Comparison of ENCODE assay signal across 8 cellular contexts in genomic region chr17:21280081-21280518, GRCh38. TPM values are rescaled to one million over a fixed set of nuclear protein-coding genes. Genes with fewer than 3 reads are reported as not detected.
DNase-seq lines count a peak whose midpoint lies in the region; ATAC-seq and TF ChIP-seq lines count a peak whose summit lies in the region.

No MANE protein-coding gene starts in this region.

- H3K27ac Mint-ChIP-seq in GM23338: no peak overlapping the region

- H3K4me1 ChIP-seq in GM23338 (ENCODE audit: insufficient read depth) (peaks cover 8% of the 10 kb centered on the region), prostate gland (replicated peaks) (peaks cover 7% of the 10 kb centered on the region), aorta (ENCODE audit: control insufficient read depth in 1 of 2, insufficient read depth in 2 of 2, low read length in 2 of 2) (peaks cover 0 to 4% of the 10 kb centered on the region in 2 donors)

- no peak overlapping the region for H3K4me3 Mint-ChIP-seq in GM23338

- H3K79me2 ChIP-seq in GM23338 (replicated peaks; ENCODE audit: insufficient read depth) (peaks cover 1% of the 10 kb centered on the region; the same call in 1 of the 2 replicates), SU-DHL-6 (ENCODE audit: insufficient read depth, low read length) (peaks cover 6% of the 10 kb centered on the region)

- no peak overlapping the region for H2AFZ ChIP-seq in GM23338
- peak overlapping the region; percentile 35 for H2AFZ ChIP-seq in SU-DHL-6 (ENCODE audit: low read depth, low read length, severe bottlenecking)

- TF ChIP-seq CTCF in GM23338 (conservative IDR thresholded peaks at IDR 0.05; ENCODE audit: low read depth in 2 of 2) (peak; percentile 85 to 97), SU-DHL-6 (IDR thresholded peaks at IDR 0.05; ENCODE audit: insufficient read depth, low read length, poor library complexity, severe bottlenecking) (peak; percentile 77), prostate gland (IDR thresholded peaks at IDR 0.05) (peak; percentile 79 to 97 (median 88))

- H4K20me1 ChIP-seq in GM23338 (replicated peaks; ENCODE audit: insufficient read depth) (no peaks in the 10 kb centered on the region; the same call in 1 of the 2 replicates), SU-DHL-6 (ENCODE audit: low read depth, low read length) (no peaks in the 10 kb centered on the region)

- H3K27me3 ChIP-seq in GM23338 (ENCODE audit: insufficient read depth) (peaks cover 46% of the 10 kb centered on the region), SU-DHL-6 (ENCODE audit: low read length) (no peaks in the 10 kb centered on the region), prostate gland (replicated peaks; ENCODE audit: insufficient read depth) (no peaks in the 10 kb centered on the region), aorta (ENCODE audit: control insufficient read depth in 1 of 2, insufficient read depth in 2 of 2, low read length in 1 of 2) (no peaks in the 10 kb centered on the region)

- no peaks in the 10 kb centered on the region; the same call in 2 of the 3 replicates for H3K36me3 Mint-ChIP-seq in GM23338 (ENCODE audit: low read depth)

- H3K4me1 Mint-ChIP-seq in GM23338: peaks cover 8% of the 10 kb centered on the region

- 35% methylated on average over 9 of the region's 10 CpGs for WGBS in prostate gland
- WGBS in aorta, 2 donors: 27 to 31% methylated on average over 10 of the region's 10 CpGs

- no peak overlapping the region for H3K9ac ChIP-seq in SU-DHL-6 (ENCODE audit: low read length)

- H3F3A ChIP-seq in GM23338 (replicated peaks; ENCODE audit: low read depth) (0 out of 2 replicates have a peak, but pooled peaks cover 3% of the 10 kb centered on the region), SU-DHL-6 (ENCODE audit: insufficient read depth) (no peaks in the 10 kb centered on the region)

- no peak overlapping the region for H3K4me2 ChIP-seq in GM23338
- H3K4me2 ChIP-seq in SU-DHL-6 (ENCODE audit: low read depth, low read length, poor library complexity, severe bottlenecking): no peak overlapping the region

- H3K4me3 ChIP-seq in GM23338 (no peak overlapping the region), SU-DHL-6 (ENCODE audit: insufficient read depth, low read length, poor library complexity, severe bottlenecking) (no peak overlapping the region), prostate gland (no peak overlapping the region), aorta (ENCODE audit: low read length in 2 of 2) (no peak overlapping the region)

- peaks cover 46% of the 10 kb centered on the region for H3K27me3 Mint-ChIP-seq in GM23338 (ENCODE audit: insufficient read depth, low read depth, poor library complexity)

- no peak for TF ChIP-seq POLR2A in prostate gland (IDR thresholded peaks at IDR 0.05)

- no peak overlapping the region for H3K27ac ChIP-seq in GM23338 (ENCODE audit: low read depth)
- no peak overlapping the region for H3K27ac ChIP-seq in SU-DHL-6 (ENCODE audit: low read depth, low read length)
- no peak overlapping the region for H3K27ac ChIP-seq in prostate gland
- no peak overlapping the region for H3K27ac ChIP-seq in aorta (ENCODE audit: low read depth in 1 of 2, low read length in 2 of 2)

- intact Hi-C loops in Right ventricle myocardium superior (cut with DNase I) (loop anchor here (5.0 to 10.0 kb wide), 3 partner anchors 172 to 235 kb away; partner anchors contain the start of gene USP22), prostate gland (cut with DNase I) (loop anchor here (2.0 kb wide), 1 partner anchor 233 kb away; no protein-coding TSS in a partner anchor), aorta (cut with DNase I) (loop anchor here (2.0 to 5.0 kb wide), 3 partner anchors 172 to 231 kb away; no protein-coding TSS in a partner anchor)

- H3K9me2 ChIP-seq in GM23338 (ENCODE audit: insufficient read depth) (no peaks in the 10 kb centered on the region), SU-DHL-6 (replicated peaks; ENCODE audit: insufficient read depth, low read length) (no peaks in the 10 kb centered on the region)

- H3K9me3 Mint-ChIP-seq in GM23338: peaks cover 3% of the 10 kb centered on the region; the same call in 1 of the 3 replicates

- H3K36me3 ChIP-seq in GM23338 (ENCODE audit: insufficient read depth): no peaks in the 10 kb centered on the region
- no peaks in the 10 kb centered on the region for H3K36me3 ChIP-seq in SU-DHL-6 (ENCODE audit: low read length)
- H3K36me3 ChIP-seq in prostate gland: no peaks in the 10 kb centered on the region
- no peaks in the 10 kb centered on the region for H3K36me3 ChIP-seq in aorta (ENCODE audit: control insufficient read depth in 1 of 2, insufficient read depth in 2 of 2, low read length in 1 of 2)

- ATAC-seq in GM23338: peak; percentile 28
- peak; percentile 54 for ATAC-seq in Right ventricle myocardium superior (ENCODE audit: poor library complexity)
- peak; percentile 75 for ATAC-seq in aorta (ENCODE audit: low FRiP score)

- DNase-seq in DMS153 treated with DMSO at 0.1 percent for 48 hours (lab: John Stamatoyannopoulos, UW; ENCODE audit: unreplicated experiment) (peak; percentile 3), GM23338 (ENCODE audit: low spot score) (peak; percentile 84), NAMALWA (ENCODE audit: low spot score) (peak; percentile 83), Right ventricle myocardium superior (peak; percentile 93), prostate gland (ENCODE audit: low spot score) (peak; percentile 77), aorta (peak; percentile 91 to 97)
- peak; percentile 88 for DNase-seq in activated naive CD4-positive, alpha-beta T cell treated with anti-CD3 and anti-CD28 coated beads, Interleukin-2, amount 50 U/mL, for 16 hours

- H3K9me3 ChIP-seq in SU-DHL-6 (ENCODE audit: insufficient read depth, low read length) (no peaks in the 10 kb centered on the region), prostate gland (no peaks in the 10 kb centered on the region), aorta (ENCODE audit: control insufficient read depth, low read length) (no peaks in the 10 kb centered on the region)

TF ChIP-seq in GM23338, 12 proteins besides CTCF, POLR2A, EP300 and RAD21:
- no peak for TF ChIP-seq EZH2 (IDR thresholded peaks at IDR 0.05; ENCODE audit: low read depth, unreplicated experiment)
- TF ChIP-seq, protein P1, sequence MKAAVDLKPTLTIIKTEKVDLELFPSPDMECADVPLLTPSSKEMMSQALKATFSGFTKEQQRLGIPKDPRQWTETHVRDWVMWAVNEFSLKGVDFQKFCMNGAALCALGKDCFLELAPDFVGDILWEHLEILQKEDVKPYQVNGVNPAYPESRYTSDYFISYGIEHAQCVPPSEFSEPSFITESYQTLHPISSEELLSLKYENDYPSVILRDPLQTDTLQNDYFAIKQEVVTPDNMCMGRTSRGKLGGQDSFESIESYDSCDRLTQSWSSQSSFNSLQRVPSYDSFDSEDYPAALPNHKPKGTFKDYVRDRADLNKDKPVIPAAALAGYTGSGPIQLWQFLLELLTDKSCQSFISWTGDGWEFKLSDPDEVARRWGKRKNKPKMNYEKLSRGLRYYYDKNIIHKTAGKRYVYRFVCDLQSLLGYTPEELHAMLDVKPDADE (IDR thresholded peaks at IDR 0.05): no peak
- no peak for TF ChIP-seq CREB1 (CRISPR knock-in tag; IDR thresholded peaks at IDR 0.05; ENCODE audit: low read depth)
- TF ChIP-seq EZH2phosphoT487 (IDR thresholded peaks at IDR 0.05; ENCODE audit: unreplicated experiment): no peak
- no peak for TF ChIP-seq REST (IDR thresholded peaks at IDR 0.05; ENCODE audit: unreplicated experiment)
- TF ChIP-seq STAT1 (IDR thresholded peaks at IDR 0.05; ENCODE audit: unreplicated experiment): no peak
- no peak for TF ChIP-seq ZNF331 (CRISPR knock-in tag; IDR thresholded peaks at IDR 0.05; ENCODE audit: low read depth)
- no peak for TF ChIP-seq POLR2AphosphoS5 (IDR thresholded peaks at IDR 0.05; ENCODE audit: low read depth)
- TF ChIP-seq JUNB (IDR thresholded peaks at IDR 0.05; ENCODE audit: unreplicated experiment): no peak

RNA-seq across cellular contexts. Expression of gene MAP2K3, which starts 4.4 kb away (rescaled TPM):
- total RNA-seq in GM23338 (2014; rRNA removed; shearing (Covaris generic)): 30.6 and 31.7 TPM in 2 replicates
- polyA plus RNA-seq in GM23338 (2016; fragmentation: Nextera tagmentation; extraction: Ambion mirVana) (28.4 and 28.5 TPM in 2 replicates), aorta (10 to 100 TPM; 21.8 to 41.4 TPM)
- total RNA-seq in Right ventricle myocardium superior (30.8 TPM), prostate gland (10 to 100 TPM; 24.0 to 25.9 TPM), aorta (10 to 100 TPM; 58.7 to 82.6 TPM)

RNA-seq across cellular contexts. Expression of gene NATD1, which starts 26.9 kb away (rescaled TPM):
- total RNA-seq in GM23338 (2014; rRNA removed; shearing (Covaris generic)): 8.1 and 8.7 TPM in 2 replicates
- 2.1 TPM in 2 replicates for polyA plus RNA-seq in GM23338 (2016; fragmentation: Nextera tagmentation; extraction: Ambion mirVana)
- total RNA-seq in Right ventricle myocardium superior: 19.1 TPM
- total RNA-seq in prostate gland: 10 to 100 TPM; 16.5 to 26.3 TPM
- 10 to 100 TPM in 1 of 2 donors, 1 to 10 TPM in 1; 7.2 to 13.4 TPM for total RNA-seq in aorta
- polyA plus RNA-seq in aorta: 1 to 10 TPM; 3.6 to 6.2 TPM

Comparison
In these comparisons a context has a peak if more than half of its experiments do, and no peak if none do; other contexts are left out.
1. DNase-seq: peak in every context shown above with its lines; median percentile 94 in aorta; 93 in Right ventricle myocardium superior; 88 in activated naive CD4-positive, alpha-beta T cell treated with anti-CD3 and anti-CD28 coated beads, Interleukin-2, amount 50 U/mL, for 16 hours; 84 in GM23338; 83 in NAMALWA; 77 in prostate gland; 3 in DMS153 treated with DMSO at 0.1 percent for 48 hours.